In genomic region chr3:4849136-4849535, GRCh38 we compare ENCODE assay signal across 23 cellular contexts.
DNase-seq lines count a peak whose midpoint lies in the region; ATAC-seq and TF ChIP-seq lines count a peak whose summit lies in the region.
"Had no signal": no experiment of that assay in that cellular context is flagged by ENCODE, and none has a peak within 500 bp of the region (broad histone marks: within the 10 kb centered on the region; RNA-seq: fewer than 3 reads in every experiment).

No MANE protein-coding gene starts in this region.

- H3K36me3 ChIP-seq in Karpas-422 (ENCODE audit: insufficient read depth, low read length) = no peaks in the 10 kb centered on the region
- H3K36me3 ChIP-seq: BLaER1 treated with 17β-estradiol and CSF1 and Interleukin-3, amounts not matched to agents 10 nM and 100 nM; breast epithelium; lower lobe of right lung; prostate gland had no signal

- no peaks in the 10 kb centered on the region for H4K20me1 ChIP-seq in Karpas-422 (ENCODE audit: insufficient read depth, low read depth, low read length)
- H4K20me1 ChIP-seq: BLaER1 treated with 17β-estradiol and CSF1 and Interleukin-3, amounts not matched to agents 10 nM and 100 nM had no signal

- peak overlapping the region; percentile 97 for H3K27ac Mint-ChIP-seq in T-helper 1 cell treated with Interleukin-12 subunit alpha and Interleukin-12 subunit beta and Interleukin-4 antibody, amounts not matched to agents 30 μg/mL and 1 μg/mL, for 36 hours
- H3K27ac Mint-ChIP-seq in activated naive CD8-positive, alpha-beta T cell treated with anti-CD3 and anti-CD28 coated beads, Interleukin-2, amount 50 U/mL, for 24 hours = peak overlapping the region; percentile 99
- peak overlapping the region in 2 of 3 experiments; percentile 19 to 49 for H3K27ac Mint-ChIP-seq in nephron

- ATAC-seq in activated naive CD8-positive, alpha-beta T cell treated with anti-CD3 and anti-CD28 coated beads, Interleukin-2, amount 50 U/mL, for 24 hours = no peak
- ATAC-seq in GM19463 (IDR thresholded peaks at IDR 0.05; ENCODE audit: unreplicated experiment) (no peak), GM21825 (IDR thresholded peaks at IDR 0.05; ENCODE audit: unreplicated experiment) (no peak)
- ATAC-seq: lower lobe of right lung had no signal

- H3K27me3 Mint-ChIP-seq in T-helper 1 cell treated with Interleukin-12 subunit alpha and Interleukin-12 subunit beta and Interleukin-4 antibody, amounts not matched to agents 30 μg/mL and 1 μg/mL, for 36 hours (ENCODE audit: low read depth) = no peaks in the 10 kb centered on the region
- no peaks in the 10 kb centered on the region for H3K27me3 Mint-ChIP-seq in activated naive CD8-positive, alpha-beta T cell treated with anti-CD3 and anti-CD28 coated beads, Interleukin-2, amount 50 U/mL, for 24 hours
- H3K27me3 Mint-ChIP-seq in nephron (ENCODE audit: low read depth) = no peaks in the 10 kb centered on the region

- DNase-seq in T-helper 1 cell (no peak), Karpas-422 (no peak), GDM1 (lab: John Stamatoyannopoulos, UW) (no peak)
- no peak for DNase-seq in activated naive CD8-positive, alpha-beta T cell treated with anti-CD3 and anti-CD28 coated beads, Interleukin-2, amount 50 U/mL, for 24 hours
- DNase-seq: activated CD4-positive, alpha-beta T cell treated with anti-CD3 and anti-CD28 coated beads, Interleukin-2, amount 50 U/mL, for 4 hours; activated gamma-delta T cell treated with Interleukin-2 at 50 U/mL for 16 hours; DMS53; dorsolateral prefrontal cortex; glutamatergic neuron; H7; KG1; lower lobe of right lung; NCI-H1092 treated with DMSO at 0.1 percent for 48 hours; NCI-H526; SIG-M5; spleen had no signal

- H3K36me3 Mint-ChIP-seq in T-helper 1 cell treated with Interleukin-12 subunit alpha and Interleukin-12 subunit beta and Interleukin-4 antibody, amounts not matched to agents 30 μg/mL and 1 μg/mL, for 36 hours (ENCODE audit: low read depth) = peaks cover 23% of the 10 kb centered on the region
- peaks cover 35% of the 10 kb centered on the region for H3K36me3 Mint-ChIP-seq in activated naive CD8-positive, alpha-beta T cell treated with anti-CD3 and anti-CD28 coated beads, Interleukin-2, amount 50 U/mL, for 24 hours (ENCODE audit: low read depth)
- H3K36me3 Mint-ChIP-seq in nephron (ENCODE audit: low read depth) = peaks cover 3% of the 10 kb centered on the region

- no peak overlapping the region; the same call in 1 of the 2 replicates for H3K27ac ChIP-seq in Karpas-422 (ENCODE audit: low read length)
- H3K27ac ChIP-seq: BLaER1 treated with 17β-estradiol and CSF1 and Interleukin-3, amounts not matched to agents 10 nM and 100 nM; breast epithelium; lower lobe of right lung had no signal

- H3K4me1 ChIP-seq in Karpas-422 (ENCODE audit: low read length) = peaks cover 24% of the 10 kb centered on the region
- H3K4me1 ChIP-seq: breast epithelium, prostate gland had no signal

- no peaks in the 10 kb centered on the region for H3K9me3 Mint-ChIP-seq in T-helper 1 cell treated with Interleukin-12 subunit alpha and Interleukin-12 subunit beta and Interleukin-4 antibody, amounts not matched to agents 30 μg/mL and 1 μg/mL, for 36 hours
- peaks cover 4% of the 10 kb centered on the region for H3K9me3 Mint-ChIP-seq in activated naive CD8-positive, alpha-beta T cell treated with anti-CD3 and anti-CD28 coated beads, Interleukin-2, amount 50 U/mL, for 24 hours
- H3K9me3 Mint-ChIP-seq in nephron = no peaks in the 10 kb centered on the region

- no peak for TF ChIP-seq CTCF in nephron (IDR thresholded peaks at IDR 0.05; ENCODE audit: unreplicated experiment in 3 of 3)

- peak overlapping the region; percentile 54 for H3K4me3 Mint-ChIP-seq in T-helper 1 cell treated with Interleukin-12 subunit alpha and Interleukin-12 subunit beta and Interleukin-4 antibody, amounts not matched to agents 30 μg/mL and 1 μg/mL, for 36 hours
- no peak overlapping the region for H3K4me3 Mint-ChIP-seq in activated naive CD8-positive, alpha-beta T cell treated with anti-CD3 and anti-CD28 coated beads, Interleukin-2, amount 50 U/mL, for 24 hours
- H3K4me3 Mint-ChIP-seq in nephron = no peak overlapping the region

- no peaks in the 10 kb centered on the region for H3K27me3 ChIP-seq in Karpas-422 (ENCODE audit: low read length)
- H3K27me3 ChIP-seq: breast epithelium, dorsolateral prefrontal cortex, spleen had no signal

- no peaks in the 10 kb centered on the region for H3K9me3 ChIP-seq in Karpas-422 (ENCODE audit: low read length)
- H3K9me3 ChIP-seq: BLaER1 treated with 17β-estradiol and CSF1 and Interleukin-3, amounts not matched to agents 10 nM and 100 nM; breast epithelium; lower lobe of right lung; prostate gland; spleen had no signal

- H3K4me1 Mint-ChIP-seq in T-helper 1 cell treated with Interleukin-12 subunit alpha and Interleukin-12 subunit beta and Interleukin-4 antibody, amounts not matched to agents 30 μg/mL and 1 μg/mL, for 36 hours (ENCODE audit: low read depth) = peaks cover 80% of the 10 kb centered on the region
- H3K4me1 Mint-ChIP-seq in activated naive CD8-positive, alpha-beta T cell treated with anti-CD3 and anti-CD28 coated beads, Interleukin-2, amount 50 U/mL, for 24 hours = peaks cover 98% of the 10 kb centered on the region
- peaks cover 31% of the 10 kb centered on the region for H3K4me1 Mint-ChIP-seq in nephron

- no peaks in the 10 kb centered on the region for H3K9me2 ChIP-seq in Karpas-422 (replicated peaks; ENCODE audit: insufficient read depth, low read length)

- no peak overlapping the region for H3K4me3 ChIP-seq in Karpas-422 (ENCODE audit: low read length)
- H3K4me3 ChIP-seq: BLaER1 treated with 17β-estradiol and CSF1 and Interleukin-3, amounts not matched to agents 10 nM and 100 nM; breast epithelium; dorsolateral prefrontal cortex; lower lobe of right lung; prostate gland; spleen had no signal

- H3K79me2 ChIP-seq in Karpas-422 (ENCODE audit: low read length) = no peaks in the 10 kb centered on the region

- H3K9ac ChIP-seq in Karpas-422 (ENCODE audit: low read length) = no peak overlapping the region
- H3K9ac ChIP-seq: BLaER1 treated with 17β-estradiol and CSF1 and Interleukin-3, amounts not matched to agents 10 nM and 100 nM had no signal

- H3K4me2 ChIP-seq in Karpas-422 (ENCODE audit: low read depth, low read length, poor library complexity, severe bottlenecking) = peak overlapping the region; percentile 50

- no peak overlapping the region for H2AFZ ChIP-seq in Karpas-422 (ENCODE audit: low read length)

Comparison
In these comparisons a context has a peak if more than half of its experiments do, and no peak if none do; other contexts are left out.
1. H3K27ac Mint-ChIP-seq: peak in every context shown above with its lines; median percentile 99 in activated naive CD8-positive, alpha-beta T cell treated with anti-CD3 and anti-CD28 coated beads, Interleukin-2, amount 50 U/mL, for 24 hours; 97 in T-helper 1 cell treated with Interleukin-12 subunit alpha and Interleukin-12 subunit beta and Interleukin-4 antibody, amounts not matched to agents 30 μg/mL and 1 μg/mL, for 36 hours; 34 in nephron.